23 cellular contexts compared by ENCODE assay signal in the genomic region with DNA sequence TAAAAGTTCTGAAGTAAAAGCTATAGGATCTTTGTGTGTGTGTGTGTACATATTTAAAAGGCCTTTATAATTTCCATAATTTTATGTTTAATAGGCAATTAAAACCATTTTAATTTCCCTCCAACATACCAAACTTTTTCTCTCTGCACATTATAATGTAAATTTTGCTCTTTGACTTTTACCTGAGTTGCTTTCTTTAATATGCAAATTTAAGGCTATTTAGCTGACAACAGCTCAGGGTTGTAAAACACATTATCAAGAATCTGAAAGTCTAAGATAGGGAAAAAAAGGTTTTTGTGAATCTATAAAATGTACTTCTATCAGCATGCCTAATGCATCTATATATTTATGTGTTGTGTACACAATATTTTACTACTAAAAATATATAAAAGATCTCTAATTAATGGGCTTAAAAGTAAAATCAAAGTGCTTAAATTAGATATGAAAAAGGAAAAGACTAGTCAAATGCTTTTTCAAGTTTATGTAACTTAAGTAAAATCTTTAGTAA.
DNase-seq lines count a peak whose midpoint lies in the region; ATAC-seq, FAIRE-seq and TF ChIP-seq lines count a peak whose summit lies in the region.
"Had no signal": no experiment of that assay in that cellular context is flagged by ENCODE, and none has a peak within 500 bp of the region (broad histone marks: within the 10 kb centered on the region; RNA-seq: fewer than 3 reads in every experiment).

No MANE protein-coding gene starts in this region.

- peaks cover 0 to 6% (median 4%) of the 10 kb centered on the region in 3 donors for H3K27me3 Mint-ChIP-seq in immature natural killer cell (ENCODE audit: low read depth in 3 of 3)

- H3K27ac ChIP-seq in KMS-11 (peak overlapping the region; percentile 42), K562 (ENCODE audit: extremely low read depth, low read depth, low read length) (no peak overlapping the region), osteoblast (ENCODE audit: low read depth, low read length) (no peak overlapping the region)
- H3K27ac ChIP-seq: Peyer's patch, SJSA1 had no signal

- no peaks in the 10 kb centered on the region for H3K27me3 ChIP-seq in KMS-11 (ENCODE audit: insufficient read depth, low read depth)
- no peaks in the 10 kb centered on the region for H3K27me3 ChIP-seq in K562 (ENCODE audit: control insufficient read depth in 2 of 2, insufficient read depth in 2 of 2, low read length in 2 of 2)
- H3K27me3 ChIP-seq in osteoblast (ENCODE audit: insufficient read depth, low read length): no peaks in the 10 kb centered on the region
- H3K27me3 ChIP-seq: Peyer's patch, SJSA1 had no signal

- FAIRE-seq in H54 (lab: Jason Lieb, UNC) (peak; percentile 23), K562 (lab: Jason Lieb, UNC) (peak; percentile 44)

- POLR2A ChIA-PET in K562 (lab: Yijun Ruan, JAX): interaction anchor here (1.2 to 1.3 kb wide), 2 partner anchors 9 to 11 kb away, joined by 3 to 4 read pairs; no protein-coding TSS in a partner anchor

- TF ChIP-seq POLR2A in H54 (IDR thresholded peaks at IDR 0.05; ENCODE audit: low read depth, low read length) (no peak), K562 (conservative IDR thresholded peaks at IDR 0.05) (no peak)

- no peak for ATAC-seq in K562

- H2AFZ ChIP-seq in KMS-11 (ENCODE audit: low read depth) (peak overlapping the region; percentile 56), K562 (ENCODE audit: low read depth, low read length) (no peak overlapping the region), osteoblast (ENCODE audit: low read length) (peak overlapping the region; percentile 18)

- H3K9me3 ChIP-seq in K562 (replicated peaks; ENCODE audit: control insufficient read depth, insufficient read depth, low read depth, low read length): no peaks in the 10 kb centered on the region
- no peaks in the 10 kb centered on the region for H3K9me3 ChIP-seq in osteoblast (ENCODE audit: low read depth, low read length)
- H3K9me3 ChIP-seq: Caco-2, Peyer's patch, SJSA1 had no signal

- peaks cover 2 to 17% (median 6%) of the 10 kb centered on the region in 6 donors for H3K9me3 Mint-ChIP-seq in immature natural killer cell

- H4K20me1 ChIP-seq in KMS-11 (ENCODE audit: insufficient read depth) (no peaks in the 10 kb centered on the region), K562 (replicated peaks; ENCODE audit: control insufficient read depth, insufficient read depth, low read length) (no peaks in the 10 kb centered on the region), osteoblast (ENCODE audit: insufficient read depth, low read length) (no peaks in the 10 kb centered on the region)

- H3K4me1 Mint-ChIP-seq in immature natural killer cell: no peaks in the 10 kb centered on the region
- H3K4me1 Mint-ChIP-seq: CD4-positive, CD25-positive, alpha-beta regulatory T cell had no signal

- BruUV-seq in K562 (replicated peaks; lab: Mats Ljungman, UMichigan): no TSS peak

- DNase-seq in H54 (ENCODE audit: insufficient read length, low spot score) (no peak), K562 (ENCODE audit: extremely low read depth in 1 of 4, low spot score in 3 of 4) (no peak), osteoblast (ENCODE audit: insufficient read length, low spot score, missing footprints) (no peak), HCEC 1CT (no peak), immature natural killer cell (no peak), NCI-H146 treated with DMSO at 0.1 percent for 48 hours (lab: John Stamatoyannopoulos, UW; ENCODE audit: unreplicated experiment) (no peak)
- DNase-seq: Caco-2, DMS 273 treated with DMSO at 0.1 percent for 48 hours, DMS79 treated with DMSO at 0.1 percent for 48 hours, H7, KG1, NCI-H1105, NCI-H146, NCI-H2029 treated with DMSO at 0.1 percent for 48 hours, NCI-H2171, NCI-H345, NCI-H524, NCI-H774, Peyer's patch had no signal

- H3K79me2 ChIP-seq in KMS-11 (ENCODE audit: insufficient read depth, low read depth): no peaks in the 10 kb centered on the region
- no peaks in the 10 kb centered on the region for H3K79me2 ChIP-seq in K562 (ENCODE audit: control insufficient read depth, insufficient read depth, low read length)
- no peaks in the 10 kb centered on the region for H3K79me2 ChIP-seq in osteoblast (ENCODE audit: insufficient read depth, low read length)

- H3K4me1 ChIP-seq in KMS-11 (ENCODE audit: low read depth, poor library complexity, severe bottlenecking) (peaks cover 21% of the 10 kb centered on the region), K562 (replicated peaks in 1 of 2; ENCODE audit: control insufficient read depth in 2 of 2, insufficient read depth in 2 of 2, low read length in 2 of 2) (no peaks in the 10 kb centered on the region), osteoblast (ENCODE audit: insufficient read depth, low read length) (peaks cover 27% of the 10 kb centered on the region)
- H3K4me1 ChIP-seq: Peyer's patch had no signal

- H3K4me2 ChIP-seq in KMS-11 (peak overlapping the region; percentile 43), K562 (ENCODE audit: insufficient read depth, low read length) (no peak overlapping the region), osteoblast (ENCODE audit: insufficient read depth, low read length) (no peak overlapping the region)

- H3K4me3 ChIP-seq in KMS-11 (IDR thresholded peaks at IDR 0.05; ENCODE audit: insufficient read depth, low read depth, low read length) (no peak overlapping the region), K562 (no peak overlapping the region), osteoblast (ENCODE audit: insufficient read depth, low read length) (no peak overlapping the region)
- H3K4me3 ChIP-seq: Peyer's patch, SJSA1 had no signal

- TF ChIP-seq EP300 in K562 (IDR thresholded peaks at IDR 0.05; ENCODE audit: low read length): no peak

- no peaks in the 10 kb centered on the region for H3K9me1 ChIP-seq in K562 (ENCODE audit: control insufficient read depth, insufficient read depth, low read length)

- CTCF ChIA-PET in K562 (lab: Yijun Ruan, JAX; ENCODE audit: low intra/inter-chr PET ratio): no interaction called here

- TF ChIP-seq RAD21 in K562 (CRISPR knock-in tag; conservative IDR thresholded peaks at IDR 0.05 in 1 of 2, IDR thresholded peaks at IDR 0.05 in 1 of 2): no peak

- intact Hi-C loops in K562 (cut with micrococcal nuclease): no loop called here

- H3K36me3 ChIP-seq in KMS-11 (ENCODE audit: insufficient read depth) (no peaks in the 10 kb centered on the region), K562 (ENCODE audit: control insufficient read depth, insufficient read depth, low read length) (no peaks in the 10 kb centered on the region), osteoblast (ENCODE audit: insufficient read depth, low read length) (no peaks in the 10 kb centered on the region)
- H3K36me3 ChIP-seq: Peyer's patch, SJSA1 had no signal

- no peak overlapping the region for H3K4me3 Mint-ChIP-seq in immature natural killer cell
- H3K4me3 Mint-ChIP-seq: CD4-positive, CD25-positive, alpha-beta regulatory T cell; T-helper 1 cell treated with Interleukin-12 subunit alpha and Interleukin-12 subunit beta and Interleukin-4 antibody, amounts not matched to agents 30 μg/mL and 1 μg/mL, for 36 hours had no signal

- in situ Hi-C loops in K562 (cut with MboI): no loop called here

- TF ChIP-seq CTCF in KMS-11 (conservative IDR thresholded peaks at IDR 0.05; ENCODE audit: low read depth, low read length): no peak
- no peak for TF ChIP-seq CTCF in K562 (IDR thresholded peaks at IDR 0.05 in 2 of 3, conservative IDR thresholded peaks at IDR 0.05 in 1 of 3; ENCODE audit: insufficient read depth in 2 of 3, low read depth in 1 of 3, low read length in 3 of 3)
- TF ChIP-seq CTCF in osteoblast (IDR thresholded peaks at IDR 0.05; ENCODE audit: extremely low read depth, low read depth, low read length): no peak

- no peak overlapping the region for H3K27ac Mint-ChIP-seq in immature natural killer cell
- H3K27ac Mint-ChIP-seq: CD4-positive, CD25-positive, alpha-beta regulatory T cell; T-helper 1 cell treated with Interleukin-12 subunit alpha and Interleukin-12 subunit beta and Interleukin-4 antibody, amounts not matched to agents 30 μg/mL and 1 μg/mL, for 36 hours had no signal

- H3K9ac ChIP-seq in KMS-11 (peak overlapping the region; percentile 26; the same call in 1 of the 2 replicates), K562 (ENCODE audit: insufficient read depth in 1 of 2, low read depth in 2 of 2, low read length in 2 of 2) (no peak overlapping the region)

- no peaks in the 10 kb centered on the region for H3K36me3 Mint-ChIP-seq in immature natural killer cell
- H3K36me3 Mint-ChIP-seq: CD4-positive, CD25-positive, alpha-beta regulatory T cell had no signal

TF ChIP-seq in K562, 482 proteins besides CTCF, POLR2A, EP300 and RAD21 (continues in another document):
- TF ChIP-seq, protein P1, sequence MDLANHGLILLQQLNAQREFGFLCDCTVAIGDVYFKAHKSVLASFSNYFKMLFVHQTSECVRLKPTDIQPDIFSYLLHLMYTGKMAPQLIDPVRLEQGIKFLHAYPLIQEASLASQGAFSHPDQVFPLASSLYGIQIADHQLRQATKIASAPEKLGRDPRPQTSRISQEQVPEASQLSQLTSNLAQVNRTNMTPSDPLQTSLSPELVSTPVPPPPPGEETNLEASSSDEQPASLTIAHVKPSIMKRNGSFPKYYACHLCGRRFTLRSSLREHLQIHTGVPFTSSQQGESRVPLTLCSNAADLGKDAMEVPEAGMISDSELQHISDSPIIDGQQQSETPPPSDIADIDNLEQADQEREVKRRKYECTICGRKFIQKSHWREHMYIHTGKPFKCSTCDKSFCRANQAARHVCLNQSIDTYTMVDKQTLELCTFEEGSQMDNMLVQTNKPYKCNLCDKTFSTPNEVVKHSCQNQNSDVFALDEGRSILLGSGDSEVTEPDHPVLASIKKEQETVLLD (IDR thresholded peaks at IDR 0.05): no peak
- no peak for TF ChIP-seq PURB (CRISPR knock-in tag; IDR thresholded peaks at IDR 0.05; ENCODE audit: low read depth)
- TF ChIP-seq NUFIP1 (IDR thresholded peaks at IDR 0.05; ENCODE audit: partially characterized antibody): no peak
- no peak for TF ChIP-seq KHSRP (IDR thresholded peaks at IDR 0.05)
- TF ChIP-seq, protein P2, sequence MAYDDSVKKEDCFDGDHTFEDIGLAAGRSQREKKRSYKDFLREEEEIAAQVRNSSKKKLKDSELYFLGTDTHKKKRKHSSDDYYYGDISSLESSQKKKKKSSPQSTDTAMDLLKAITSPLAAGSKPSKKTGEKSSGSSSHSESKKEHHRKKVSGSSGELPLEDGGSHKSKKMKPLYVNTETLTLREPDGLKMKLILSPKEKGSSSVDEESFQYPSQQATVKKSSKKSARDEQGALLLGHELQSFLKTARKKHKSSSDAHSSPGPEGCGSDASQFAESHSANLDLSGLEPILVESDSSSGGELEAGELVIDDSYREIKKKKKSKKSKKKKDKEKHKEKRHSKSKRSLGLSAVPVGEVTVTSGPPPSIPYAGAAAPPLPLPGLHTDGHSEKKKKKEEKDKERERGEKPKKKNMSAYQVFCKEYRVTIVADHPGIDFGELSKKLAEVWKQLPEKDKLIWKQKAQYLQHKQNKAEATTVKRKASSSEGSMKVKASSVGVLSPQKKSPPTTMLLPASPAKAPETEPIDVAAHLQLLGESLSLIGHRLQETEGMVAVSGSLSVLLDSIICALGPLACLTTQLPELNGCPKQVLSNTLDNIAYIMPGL (CRISPR knock-in tag; IDR thresholded peaks at IDR 0.05): no peak
- TF ChIP-seq MTA1 (IDR thresholded peaks at IDR 0.05; ENCODE audit: borderline replicate concordance): no peak
